ENCODE assay signal across 8 cellular contexts in genomic region chr1:156480411-156481192, GRCh38. TPM values are rescaled to one million over a fixed set of nuclear protein-coding genes. Genes with fewer than 3 reads are reported as not detected.
A peak's percentile ranks its signal among the peaks of the same experiment; 100 is the strongest.
DNase-seq lines count a peak whose midpoint lies in the region; ATAC-seq and TF ChIP-seq lines count a peak whose summit lies in the region.

No MANE protein-coding gene starts in this region.

- H3K79me2 ChIP-seq in mammary epithelial cell (ENCODE audit: insufficient read depth, low read length), result peaks cover 22% of the 10 kb centered on the region

- intact Hi-C loops in mammary epithelial cell (cut with micrococcal nuclease), result loop anchor here (5.0 kb wide), 1 partner anchor 92 kb away; the partner anchor contains the start of gene IQGAP3

- H3K9me3 ChIP-seq in mammary epithelial cell (replicated peaks; ENCODE audit: insufficient read depth, low read length) (no peaks in the 10 kb centered on the region), liver (ENCODE audit: control insufficient read depth in 4 of 4, low read length in 3 of 4) (no peaks in the 10 kb centered on the region)

- H3K9ac ChIP-seq in mammary epithelial cell (ENCODE audit: insufficient read depth, low read length) (no peak overlapping the region), liver (ENCODE audit: low read depth in 1 of 2, low read length in 2 of 2) (no peak overlapping the region)

- peaks cover 11% of the 10 kb centered on the region for H3K36me3 ChIP-seq in mammary epithelial cell (ENCODE audit: insufficient read depth, low read length)
- peaks cover 13 to 61% (median 44%) of the 10 kb centered on the region in 4 donors for H3K36me3 ChIP-seq in liver (ENCODE audit: control insufficient read depth in 4 of 4, insufficient read depth in 3 of 4, low read depth in 1 of 4, low read length in 3 of 4)

- CTCF ChIA-PET in mammary epithelial cell (lab: Charles Lee; ENCODE audit: low non-redundant PET), result interaction anchor here (0.6 kb wide), 5 partner anchors 20 to 136 kb away, joined by 3 to 8 read pairs (median 3); partner anchors contain the start of gene MEF2D

- no peak overlapping the region for H3K27ac ChIP-seq in mammary epithelial cell (ENCODE audit: insufficient read depth, low read depth, low read length)
- no peak overlapping the region for H3K27ac ChIP-seq in liver (ENCODE audit: low read depth in 1 of 2, low read length in 2 of 2)

- no TSS peak for BruUV-seq in mammary epithelial cell (replicated peaks; lab: Mats Ljungman, UMichigan)

- no peak overlapping the region for H2AFZ ChIP-seq in mammary epithelial cell (ENCODE audit: low read depth, low read length)

- dilution Hi-C loops in mammary epithelial cell (cut with HindIII; ENCODE audit: low sequenced_read_pairs), result loop anchor here (5.0 kb wide), 2 partner anchors 57 to 92 kb away; partner anchors contain the start of gene IQGAP3

- no peaks in the 10 kb centered on the region for H3K27me3 ChIP-seq in mammary epithelial cell (ENCODE audit: insufficient read depth, low read length)
- no peaks in the 10 kb centered on the region for H3K27me3 ChIP-seq in liver (ENCODE audit: control insufficient read depth in 4 of 4, insufficient read depth in 4 of 4, low read length in 3 of 4)

- ATAC-seq in HG03280 (IDR thresholded peaks at IDR 0.05; ENCODE audit: unreplicated experiment), result peak; percentile 55
- no peak for ATAC-seq in HG03460 (IDR thresholded peaks at IDR 0.05; ENCODE audit: unreplicated experiment)
- no peak for ATAC-seq in GM21381 (IDR thresholded peaks at IDR 0.05; ENCODE audit: unreplicated experiment)

- H3K4me3 ChIP-seq in mammary epithelial cell (replicated peaks in 1 of 3; ENCODE audit: insufficient read depth in 1 of 3, low read depth in 2 of 3, low read length in 3 of 3) (no peak overlapping the region), liver (ENCODE audit: low read depth in 1 of 3, low read length in 3 of 3) (no peak overlapping the region)

- WGBS in mammary epithelial cell (ENCODE audit: low coverage, missing lambda C conversion rate), result 79% methylated on average over 12 of the region's 34 CpGs
- 66% methylated on average over 34 of the region's 34 CpGs for WGBS in liver

- H4K20me1 ChIP-seq in mammary epithelial cell (ENCODE audit: insufficient read depth, low read length), result no peaks in the 10 kb centered on the region

- TF ChIP-seq RAD21 in liver (IDR thresholded peaks at IDR 0.05), result peak; percentile 52 to 66

- TF ChIP-seq CTCF in mammary epithelial cell (conservative IDR thresholded peaks at IDR 0.05 in 1 of 2, IDR thresholded peaks at IDR 0.05 in 1 of 2; ENCODE audit: extremely low read depth in 1 of 2, insufficient read depth in 1 of 2, low read depth in 1 of 2, low read length in 2 of 2), result peak; percentile 45 to 76
- peak; percentile 26 for TF ChIP-seq CTCF in liver (IDR thresholded peaks at IDR 0.05; ENCODE audit: low read depth, low read length, missing input control)

- H3K4me1 ChIP-seq in mammary epithelial cell (ENCODE audit: insufficient read depth, low read length), result no peaks in the 10 kb centered on the region
- H3K4me1 ChIP-seq in liver (ENCODE audit: control insufficient read depth in 4 of 4, insufficient read depth in 4 of 4, low read length in 3 of 4), result peaks cover 9 to 36% (median 29%) of the 10 kb centered on the region in 4 donors

- in situ Hi-C loops in mammary epithelial cell (cut with MboI; ENCODE audit: low sequenced_read_pairs in 2 of 2), result no loop called here

- DNase-seq in EL, result peak; percentile 44
- DNase-seq in activated CD4-positive, CD25-positive, alpha-beta regulatory T cell (lab: John Stamatoyannopoulos, UW), result peak; percentile 56 to 71 (median 62)
- DNase-seq in mammary epithelial cell, result no peak
- peak; percentile 61 for DNase-seq in stimulated activated CD8-positive, alpha-beta memory T cell treated with anti-CD3 and anti-CD28 coated beads, Interleukin-12 subunit alpha, Interleukin-12 subunit beta, amount 100 ng/mL, for 4 hours (ENCODE audit: low read depth)

- H3K4me2 ChIP-seq in mammary epithelial cell (ENCODE audit: insufficient read depth, low read depth, low read length), result no peak overlapping the region

TF ChIP-seq in liver, 16 proteins besides CTCF, POLR2A, EP300 and RAD21:
- TF ChIP-seq SP1 (IDR thresholded peaks at IDR 0.05) (no peak), GABPA (IDR thresholded peaks at IDR 0.05 in 1 of 2, conservative IDR thresholded peaks at IDR 0.05 in 1 of 2) (no peak), YY1 (IDR thresholded peaks at IDR 0.05) (no peak), JUND (IDR thresholded peaks at IDR 0.05) (no peak), TAF1 (conservative IDR thresholded peaks at IDR 0.05) (no peak), ATF3 (IDR thresholded peaks at IDR 0.05) (no peak), REST (IDR thresholded peaks at IDR 0.05) (no peak), HNF4G (IDR thresholded peaks at IDR 0.05) (no peak), FOXA1 (IDR thresholded peaks at IDR 0.05) (no peak), FOXA2 (IDR thresholded peaks at IDR 0.05) (no peak), HNF4A (conservative IDR thresholded peaks at IDR 0.05) (no peak), EGR1 (IDR thresholded peaks at IDR 0.05; ENCODE audit: low read depth in 2 of 2) (no peak), RXRA (IDR thresholded peaks at IDR 0.05) (no peak), ZBTB33 (IDR thresholded peaks at IDR 0.05) (no peak), MAX (IDR thresholded peaks at IDR 0.05) (no peak), NR2F2 (IDR thresholded peaks at IDR 0.05) (no peak)

RNA-seq across cellular contexts. Expression of gene MEF2D, which starts 20.0 kb away (rescaled TPM):
- total RNA-seq in mammary epithelial cell (10 to 100 TPM in 1 of 2 donors, 1 to 10 TPM in 1; 9.2 to 34.3 TPM), liver (1 to 10 TPM; 5.2 to 5.7 TPM)
- polyA plus RNA-seq in mammary epithelial cell (11.4 TPM), liver (1 to 10 TPM; 3.4 to 7.6 TPM)
- 9.6 TPM for polyA minus RNA-seq in mammary epithelial cell
